In the genomic region with DNA sequence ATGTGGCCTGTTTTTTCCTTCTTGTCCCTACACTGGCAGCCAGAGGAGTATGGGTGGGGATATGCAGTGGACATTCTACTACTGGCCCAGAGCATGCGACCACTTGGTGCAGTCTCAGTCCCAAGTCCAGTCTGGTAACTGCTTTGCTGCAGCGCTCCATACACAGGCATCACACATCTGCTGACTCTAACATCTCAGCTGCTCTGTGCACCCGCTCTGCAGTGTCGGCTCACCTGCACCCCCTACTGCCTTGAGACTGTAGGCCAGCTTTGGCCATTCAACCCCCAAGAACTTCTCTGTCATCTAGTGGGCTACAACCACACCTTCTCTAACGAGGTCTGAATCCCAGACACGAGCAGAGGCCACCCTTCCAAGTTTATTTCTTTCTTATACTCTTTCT, we compare ENCODE assay signal across 1 cellular context.
A peak's percentile ranks its signal among the peaks of the same experiment; 100 is the strongest.
TF ChIP-seq lines count a peak whose summit lies in the region.

No MANE protein-coding gene starts in this region.

TF ChIP-seq in HepG2, 621 proteins besides CTCF, POLR2A, EP300 and RAD21 (continued from another document):
- TF ChIP-seq, protein P1, sequence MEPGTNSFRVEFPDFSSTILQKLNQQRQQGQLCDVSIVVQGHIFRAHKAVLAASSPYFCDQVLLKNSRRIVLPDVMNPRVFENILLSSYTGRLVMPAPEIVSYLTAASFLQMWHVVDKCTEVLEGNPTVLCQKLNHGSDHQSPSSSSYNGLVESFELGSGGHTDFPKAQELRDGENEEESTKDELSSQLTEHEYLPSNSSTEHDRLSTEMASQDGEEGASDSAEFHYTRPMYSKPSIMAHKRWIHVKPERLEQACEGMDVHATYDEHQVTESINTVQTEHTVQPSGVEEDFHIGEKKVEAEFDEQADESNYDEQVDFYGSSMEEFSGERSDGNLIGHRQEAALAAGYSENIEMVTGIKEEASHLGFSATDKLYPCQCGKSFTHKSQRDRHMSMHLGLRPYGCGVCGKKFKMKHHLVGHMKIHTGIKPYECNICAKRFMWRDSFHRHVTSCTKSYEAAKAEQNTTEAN (CRISPR knock-in tag; conservative IDR thresholded peaks at IDR 0.05): no peak
- TF ChIP-seq ZNF567 (CRISPR knock-in tag; IDR thresholded peaks at IDR 0.05; ENCODE audit: borderline replicate concordance) (no peak), XRCC5 (optimal IDR thresholded peaks at IDR 0.05; ENCODE audit: low read length) (peak; percentile 40), HNF4A (CRISPR knock-in tag; IDR thresholded peaks at IDR 0.05) (peak; percentile 36; the same call in 1 of the 2 replicates), ZMYM4 (CRISPR knock-in tag; IDR thresholded peaks at IDR 0.05) (0 out of 2 replicates have a peak, but pooled peaks have one; percentile 15), ZNF7 (CRISPR knock-in tag; IDR thresholded peaks at IDR 0.05) (peak; percentile 95), MAFF (IDR thresholded peaks at IDR 0.05; ENCODE audit: low read depth, low read length) (peak; percentile 49; the same call in 1 of the 2 replicates), MAFK (conservative IDR thresholded peaks at IDR 0.05 in 1 of 2, IDR thresholded peaks at IDR 0.05 in 1 of 2; ENCODE audit: low read length in 2 of 2) (peak in 1 of 2 experiments; percentile 39; a peak in 3 of 4 replicates), ZNF562 (CRISPR knock-in tag; IDR thresholded peaks at IDR 0.05; ENCODE audit: borderline replicate concordance) (no peak), SIN3A (IDR thresholded peaks at IDR 0.05; ENCODE audit: borderline replicate concordance, low read depth, low read length) (no peak), ZNF589 (CRISPR knock-in tag; conservative IDR thresholded peaks at IDR 0.05) (no peak), MTF2 (CRISPR knock-in tag; IDR thresholded peaks at IDR 0.05; ENCODE audit: borderline replicate concordance) (no peak), SALL1 (CRISPR knock-in tag; IDR thresholded peaks at IDR 0.05) (0 out of 2 replicates have a peak, but pooled peaks have one; percentile 25), SMC3 (IDR thresholded peaks at IDR 0.05; ENCODE audit: low read length) (peak; percentile 44; the same call in 1 of the 2 replicates), STAG1 (CRISPR knock-in tag; IDR thresholded peaks at IDR 0.05) (peak; percentile 63), TBP (CRISPR knock-in tag; IDR thresholded peaks at IDR 0.05) (no peak), ZNF101 (CRISPR knock-in tag; IDR thresholded peaks at IDR 0.05; ENCODE audit: borderline replicate concordance, low read depth) (no peak), ZNF614 (CRISPR knock-in tag; IDR thresholded peaks at IDR 0.05; ENCODE audit: borderline replicate concordance) (no peak), ZBTB7A (CRISPR knock-in tag; IDR thresholded peaks at IDR 0.05) (no peak), EED (CRISPR knock-in tag; IDR thresholded peaks at IDR 0.05) (no peak)
- TF ChIP-seq, protein P2, sequence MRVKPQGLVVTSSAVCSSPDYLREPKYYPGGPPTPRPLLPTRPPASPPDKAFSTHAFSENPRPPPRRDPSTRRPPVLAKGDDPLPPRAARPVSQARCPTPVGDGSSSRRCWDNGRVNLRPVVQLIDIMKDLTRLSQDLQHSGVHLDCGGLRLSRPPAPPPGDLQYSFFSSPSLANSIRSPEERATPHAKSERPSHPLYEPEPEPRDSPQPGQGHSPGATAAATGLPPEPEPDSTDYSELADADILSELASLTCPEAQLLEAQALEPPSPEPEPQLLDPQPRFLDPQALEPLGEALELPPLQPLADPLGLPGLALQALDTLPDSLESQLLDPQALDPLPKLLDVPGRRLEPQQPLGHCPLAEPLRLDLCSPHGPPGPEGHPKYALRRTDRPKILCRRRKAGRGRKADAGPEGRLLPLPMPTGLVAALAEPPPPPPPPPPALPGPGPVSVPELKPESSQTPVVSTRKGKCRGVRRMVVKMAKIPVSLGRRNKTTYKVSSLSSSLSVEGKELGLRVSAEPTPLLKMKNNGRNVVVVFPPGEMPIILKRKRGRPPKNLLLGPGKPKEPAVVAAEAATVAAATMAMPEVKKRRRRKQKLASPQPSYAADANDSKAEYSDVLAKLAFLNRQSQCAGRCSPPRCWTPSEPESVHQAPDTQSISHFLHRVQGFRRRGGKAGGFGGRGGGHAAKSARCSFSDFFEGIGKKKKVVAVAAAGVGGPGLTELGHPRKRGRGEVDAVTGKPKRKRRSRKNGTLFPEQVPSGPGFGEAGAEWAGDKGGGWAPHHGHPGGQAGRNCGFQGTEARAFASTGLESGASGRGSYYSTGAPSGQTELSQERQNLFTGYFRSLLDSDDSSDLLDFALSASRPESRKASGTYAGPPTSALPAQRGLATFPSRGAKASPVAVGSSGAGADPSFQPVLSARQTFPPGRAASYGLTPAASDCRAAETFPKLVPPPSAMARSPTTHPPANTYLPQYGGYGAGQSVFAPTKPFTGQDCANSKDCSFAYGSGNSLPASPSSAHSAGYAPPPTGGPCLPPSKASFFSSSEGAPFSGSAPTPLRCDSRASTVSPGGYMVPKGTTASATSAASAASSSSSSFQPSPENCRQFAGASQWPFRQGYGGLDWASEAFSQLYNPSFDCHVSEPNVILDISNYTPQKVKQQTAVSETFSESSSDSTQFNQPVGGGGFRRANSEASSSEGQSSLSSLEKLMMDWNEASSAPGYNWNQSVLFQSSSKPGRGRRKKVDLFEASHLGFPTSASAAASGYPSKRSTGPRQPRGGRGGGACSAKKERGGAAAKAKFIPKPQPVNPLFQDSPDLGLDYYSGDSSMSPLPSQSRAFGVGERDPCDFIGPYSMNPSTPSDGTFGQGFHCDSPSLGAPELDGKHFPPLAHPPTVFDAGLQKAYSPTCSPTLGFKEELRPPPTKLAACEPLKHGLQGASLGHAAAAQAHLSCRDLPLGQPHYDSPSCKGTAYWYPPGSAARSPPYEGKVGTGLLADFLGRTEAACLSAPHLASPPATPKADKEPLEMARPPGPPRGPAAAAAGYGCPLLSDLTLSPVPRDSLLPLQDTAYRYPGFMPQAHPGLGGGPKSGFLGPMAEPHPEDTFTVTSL (CRISPR knock-in tag; IDR thresholded peaks at IDR 0.05; ENCODE audit: borderline replicate concordance): no peak
- TF ChIP-seq, protein P3, sequence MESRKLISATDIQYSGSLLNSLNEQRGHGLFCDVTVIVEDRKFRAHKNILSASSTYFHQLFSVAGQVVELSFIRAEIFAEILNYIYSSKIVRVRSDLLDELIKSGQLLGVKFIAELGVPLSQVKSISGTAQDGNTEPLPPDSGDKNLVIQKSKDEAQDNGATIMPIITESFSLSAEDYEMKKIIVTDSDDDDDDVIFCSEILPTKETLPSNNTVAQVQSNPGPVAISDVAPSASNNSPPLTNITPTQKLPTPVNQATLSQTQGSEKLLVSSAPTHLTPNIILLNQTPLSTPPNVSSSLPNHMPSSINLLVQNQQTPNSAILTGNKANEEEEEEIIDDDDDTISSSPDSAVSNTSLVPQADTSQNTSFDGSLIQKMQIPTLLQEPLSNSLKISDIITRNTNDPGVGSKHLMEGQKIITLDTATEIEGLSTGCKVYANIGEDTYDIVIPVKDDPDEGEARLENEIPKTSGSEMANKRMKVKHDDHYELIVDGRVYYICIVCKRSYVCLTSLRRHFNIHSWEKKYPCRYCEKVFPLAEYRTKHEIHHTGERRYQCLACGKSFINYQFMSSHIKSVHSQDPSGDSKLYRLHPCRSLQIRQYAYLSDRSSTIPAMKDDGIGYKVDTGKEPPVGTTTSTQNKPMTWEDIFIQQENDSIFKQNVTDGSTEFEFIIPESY (CRISPR knock-in tag; IDR thresholded peaks at IDR 0.05): no peak
- TF ChIP-seq, protein P4, sequence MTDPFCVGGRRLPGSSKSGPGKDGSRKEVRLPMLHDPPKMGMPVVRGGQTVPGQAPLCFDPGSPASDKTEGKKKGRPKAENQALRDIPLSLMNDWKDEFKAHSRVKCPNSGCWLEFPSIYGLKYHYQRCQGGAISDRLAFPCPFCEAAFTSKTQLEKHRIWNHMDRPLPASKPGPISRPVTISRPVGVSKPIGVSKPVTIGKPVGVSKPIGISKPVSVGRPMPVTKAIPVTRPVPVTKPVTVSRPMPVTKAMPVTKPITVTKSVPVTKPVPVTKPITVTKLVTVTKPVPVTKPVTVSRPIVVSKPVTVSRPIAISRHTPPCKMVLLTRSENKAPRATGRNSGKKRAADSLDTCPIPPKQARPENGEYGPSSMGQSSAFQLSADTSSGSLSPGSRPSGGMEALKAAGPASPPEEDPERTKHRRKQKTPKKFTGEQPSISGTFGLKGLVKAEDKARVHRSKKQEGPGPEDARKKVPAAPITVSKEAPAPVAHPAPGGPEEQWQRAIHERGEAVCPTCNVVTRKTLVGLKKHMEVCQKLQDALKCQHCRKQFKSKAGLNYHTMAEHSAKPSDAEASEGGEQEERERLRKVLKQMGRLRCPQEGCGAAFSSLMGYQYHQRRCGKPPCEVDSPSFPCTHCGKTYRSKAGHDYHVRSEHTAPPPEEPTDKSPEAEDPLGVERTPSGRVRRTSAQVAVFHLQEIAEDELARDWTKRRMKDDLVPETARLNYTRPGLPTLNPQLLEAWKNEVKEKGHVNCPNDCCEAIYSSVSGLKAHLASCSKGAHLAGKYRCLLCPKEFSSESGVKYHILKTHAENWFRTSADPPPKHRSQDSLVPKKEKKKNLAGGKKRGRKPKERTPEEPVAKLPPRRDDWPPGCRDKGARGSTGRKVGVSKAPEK (CRISPR knock-in tag; IDR thresholded peaks at IDR 0.05; ENCODE audit: borderline replicate concordance): no peak
- TF ChIP-seq, protein P5, sequence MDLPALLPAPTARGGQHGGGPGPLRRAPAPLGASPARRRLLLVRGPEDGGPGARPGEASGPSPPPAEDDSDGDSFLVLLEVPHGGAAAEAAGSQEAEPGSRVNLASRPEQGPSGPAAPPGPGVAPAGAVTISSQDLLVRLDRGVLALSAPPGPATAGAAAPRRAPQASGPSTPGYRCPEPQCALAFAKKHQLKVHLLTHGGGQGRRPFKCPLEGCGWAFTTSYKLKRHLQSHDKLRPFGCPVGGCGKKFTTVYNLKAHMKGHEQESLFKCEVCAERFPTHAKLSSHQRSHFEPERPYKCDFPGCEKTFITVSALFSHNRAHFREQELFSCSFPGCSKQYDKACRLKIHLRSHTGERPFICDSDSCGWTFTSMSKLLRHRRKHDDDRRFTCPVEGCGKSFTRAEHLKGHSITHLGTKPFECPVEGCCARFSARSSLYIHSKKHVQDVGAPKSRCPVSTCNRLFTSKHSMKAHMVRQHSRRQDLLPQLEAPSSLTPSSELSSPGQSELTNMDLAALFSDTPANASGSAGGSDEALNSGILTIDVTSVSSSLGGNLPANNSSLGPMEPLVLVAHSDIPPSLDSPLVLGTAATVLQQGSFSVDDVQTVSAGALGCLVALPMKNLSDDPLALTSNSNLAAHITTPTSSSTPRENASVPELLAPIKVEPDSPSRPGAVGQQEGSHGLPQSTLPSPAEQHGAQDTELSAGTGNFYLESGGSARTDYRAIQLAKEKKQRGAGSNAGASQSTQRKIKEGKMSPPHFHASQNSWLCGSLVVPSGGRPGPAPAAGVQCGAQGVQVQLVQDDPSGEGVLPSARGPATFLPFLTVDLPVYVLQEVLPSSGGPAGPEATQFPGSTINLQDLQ (CRISPR knock-in tag; IDR thresholded peaks at IDR 0.05): no peak
- TF ChIP-seq, protein P6, sequence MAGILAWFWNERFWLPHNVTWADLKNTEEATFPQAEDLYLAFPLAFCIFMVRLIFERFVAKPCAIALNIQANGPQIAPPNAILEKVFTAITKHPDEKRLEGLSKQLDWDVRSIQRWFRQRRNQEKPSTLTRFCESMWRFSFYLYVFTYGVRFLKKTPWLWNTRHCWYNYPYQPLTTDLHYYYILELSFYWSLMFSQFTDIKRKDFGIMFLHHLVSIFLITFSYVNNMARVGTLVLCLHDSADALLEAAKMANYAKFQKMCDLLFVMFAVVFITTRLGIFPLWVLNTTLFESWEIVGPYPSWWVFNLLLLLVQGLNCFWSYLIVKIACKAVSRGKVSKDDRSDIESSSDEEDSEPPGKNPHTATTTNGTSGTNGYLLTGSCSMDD (CRISPR knock-in tag; IDR thresholded peaks at IDR 0.05): no peak
- TF ChIP-seq, protein P7, sequence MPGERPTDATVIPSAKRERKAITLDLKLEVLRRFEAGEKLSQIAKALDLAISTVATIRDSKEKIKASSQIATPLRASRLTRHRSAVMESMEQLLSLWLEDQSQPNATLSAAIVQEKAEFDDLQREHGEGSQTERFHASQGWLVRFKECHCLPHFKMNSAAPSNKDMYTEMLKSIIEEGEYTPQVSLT (CRISPR knock-in tag; IDR thresholded peaks at IDR 0.05; ENCODE audit: borderline replicate concordance, low read depth): no peak
- TF ChIP-seq, protein P8, sequence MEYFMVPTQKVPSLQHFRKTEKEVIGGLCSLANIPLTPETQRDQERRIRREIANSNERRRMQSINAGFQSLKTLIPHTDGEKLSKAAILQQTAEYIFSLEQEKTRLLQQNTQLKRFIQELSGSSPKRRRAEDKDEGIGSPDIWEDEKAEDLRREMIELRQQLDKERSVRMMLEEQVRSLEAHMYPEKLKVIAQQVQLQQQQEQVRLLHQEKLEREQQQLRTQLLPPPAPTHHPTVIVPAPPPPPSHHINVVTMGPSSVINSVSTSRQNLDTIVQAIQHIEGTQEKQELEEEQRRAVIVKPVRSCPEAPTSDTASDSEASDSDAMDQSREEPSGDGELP (IDR thresholded peaks at IDR 0.05; ENCODE audit: borderline replicate concordance, low read depth): peak; percentile 44; the same call in 1 of the 2 replicates
- TF ChIP-seq, protein P9, sequence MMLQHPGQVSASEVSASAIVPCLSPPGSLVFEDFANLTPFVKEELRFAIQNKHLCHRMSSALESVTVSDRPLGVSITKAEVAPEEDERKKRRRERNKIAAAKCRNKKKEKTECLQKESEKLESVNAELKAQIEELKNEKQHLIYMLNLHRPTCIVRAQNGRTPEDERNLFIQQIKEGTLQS (CRISPR knock-in tag; IDR thresholded peaks at IDR 0.05): no peak
TF ChIP-seq in HepG2: peak in this region for 12.
